ENCODE assay signal across 1 cellular context in genomic region chr10:131905603-131906268, GRCh38.
TF ChIP-seq lines count a peak whose summit lies in the region.

No MANE protein-coding gene starts in this region.

TF ChIP-seq in GM23338, 12 proteins besides CTCF, POLR2A, EP300 and RAD21 (continued from another document):
- TF ChIP-seq ZNF462 (CRISPR knock-in tag; IDR thresholded peaks at IDR 0.05), result no peak
- TF ChIP-seq EZH2 (IDR thresholded peaks at IDR 0.05; ENCODE audit: low read depth, unreplicated experiment), result no peak
- TF ChIP-seq CREB1 (CRISPR knock-in tag; IDR thresholded peaks at IDR 0.05; ENCODE audit: low read depth), result no peak
- no peak for TF ChIP-seq REST (IDR thresholded peaks at IDR 0.05; ENCODE audit: unreplicated experiment)
- TF ChIP-seq POLR2AphosphoS5 (IDR thresholded peaks at IDR 0.05; ENCODE audit: low read depth), result no peak
- TF ChIP-seq NANOG (IDR thresholded peaks at IDR 0.05; ENCODE audit: borderline replicate concordance), result no peak
TF ChIP-seq in GM23338: peak in this region for 0.
